Comparison of ENCODE assay signal across 10 cellular contexts in the genomic region with DNA sequence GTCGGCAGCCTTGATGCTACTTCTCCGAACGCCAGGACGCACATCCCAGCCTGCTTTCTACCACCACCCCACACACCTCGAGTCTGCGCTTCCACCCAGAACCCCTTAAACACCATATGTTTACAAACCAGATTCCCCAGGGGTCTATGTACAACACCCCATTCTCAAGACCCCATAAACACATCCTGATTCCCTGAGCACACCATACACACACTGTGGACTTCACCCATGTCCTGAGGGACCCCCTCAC. TPM values are rescaled to one million over a fixed set of nuclear protein-coding genes. Genes with fewer than 3 reads are reported as not detected.
A peak's percentile ranks its signal among the peaks of the same experiment; 100 is the strongest.
DNase-seq lines count a peak whose midpoint lies in the region; FAIRE-seq and TF ChIP-seq lines count a peak whose summit lies in the region.
"Had no signal": no experiment of that assay in that cellular context is flagged by ENCODE, and none has a peak within 500 bp of the region (broad histone marks: within the 10 kb centered on the region; RNA-seq: fewer than 3 reads in every experiment).

No MANE protein-coding gene starts in this region.

- H3K4me2 ChIP-seq in astrocyte (ENCODE audit: low read length): peak overlapping the region; percentile 98

- peak overlapping the region; percentile 18 for H3K27ac ChIP-seq in astrocyte (ENCODE audit: low read depth, low read length)
- H3K27ac ChIP-seq in liver (ENCODE audit: low read depth in 1 of 2, low read length in 2 of 2): peak overlapping the region; percentile 48 to 73
- H3K27ac ChIP-seq in subcutaneous abdominal adipose tissue (ENCODE audit: low read depth, low read length): no peak overlapping the region
- H3K27ac ChIP-seq: 22Rv1 had no signal

- no peaks in the 10 kb centered on the region for H3K9me3 ChIP-seq in astrocyte (ENCODE audit: insufficient read depth, low read depth, low read length)
- no peaks in the 10 kb centered on the region for H3K9me3 ChIP-seq in liver (ENCODE audit: control insufficient read depth in 4 of 4, low read length in 3 of 4)
- no peaks in the 10 kb centered on the region for H3K9me3 ChIP-seq in subcutaneous abdominal adipose tissue (ENCODE audit: control insufficient read depth in 5 of 5, low read length in 5 of 5)

- FAIRE-seq in astrocyte (lab: Jason Lieb, UNC): no peak
- FAIRE-seq: TTC549 had no signal

- H3K79me2 ChIP-seq in astrocyte (ENCODE audit: insufficient read depth, low read length): peaks cover 50% of the 10 kb centered on the region

- H3K27me3 Mint-ChIP-seq in astrocyte (ENCODE audit: low read depth, unreplicated experiment): peaks cover 8% of the 10 kb centered on the region

- peak overlapping the region; percentile 98 for H3K4me3 Mint-ChIP-seq in astrocyte (ENCODE audit: unreplicated experiment)

- no peak for TF ChIP-seq RAD21 in liver (IDR thresholded peaks at IDR 0.05)

- H3K4me3 ChIP-seq in astrocyte (ENCODE audit: insufficient read depth, low read depth, low read length): peak overlapping the region; percentile 66
- peak overlapping the region; percentile 28 to 84 (median 63) for H3K4me3 ChIP-seq in liver (ENCODE audit: low read depth in 1 of 3, low read length in 3 of 3)
- H3K4me3 ChIP-seq in subcutaneous abdominal adipose tissue (ENCODE audit: low read depth in 1 of 5, low read length in 5 of 5): peak overlapping the region; percentile 58 to 89 (median 80)

- TF ChIP-seq CTCF in astrocyte (IDR thresholded peaks at IDR 0.05; ENCODE audit: insufficient read depth, low read depth, low read length): no peak
- no peak for TF ChIP-seq CTCF in liver (IDR thresholded peaks at IDR 0.05; ENCODE audit: low read depth, low read length, missing input control)

- H3K27me3 ChIP-seq in astrocyte (ENCODE audit: insufficient read depth, low read length): no peaks in the 10 kb centered on the region
- H3K27me3 ChIP-seq in liver (ENCODE audit: control insufficient read depth in 4 of 4, insufficient read depth in 4 of 4, low read length in 3 of 4): no peaks in the 10 kb centered on the region
- H3K27me3 ChIP-seq in subcutaneous abdominal adipose tissue (ENCODE audit: control insufficient read depth in 5 of 5, insufficient read depth in 4 of 5, low read length in 5 of 5): no peaks in the 10 kb centered on the region

- H3K27ac Mint-ChIP-seq in astrocyte (ENCODE audit: unreplicated experiment): peak overlapping the region; percentile 79

- WGBS in liver: 17% methylated on average over 6 of the region's 6 CpGs

- H3K4me1 ChIP-seq in astrocyte (ENCODE audit: insufficient read depth, low read length) (peaks cover 3% of the 10 kb centered on the region), liver (ENCODE audit: control insufficient read depth in 4 of 4, insufficient read depth in 4 of 4, low read length in 3 of 4) (peaks cover 29 to 87% (median 72%) of the 10 kb centered on the region in 4 donors), subcutaneous abdominal adipose tissue (ENCODE audit: control insufficient read depth in 5 of 5, insufficient read depth in 5 of 5, low read length in 5 of 5) (peaks cover 2 to 31% (median 23%) of the 10 kb centered on the region in 5 donors)

- no peaks in the 10 kb centered on the region for H3K36me3 ChIP-seq in astrocyte (ENCODE audit: insufficient read depth, low read length)
- no peaks in the 10 kb centered on the region for H3K36me3 ChIP-seq in liver (ENCODE audit: control insufficient read depth in 4 of 4, insufficient read depth in 3 of 4, low read depth in 1 of 4, low read length in 3 of 4)
- no peaks in the 10 kb centered on the region for H3K36me3 ChIP-seq in subcutaneous abdominal adipose tissue (ENCODE audit: control insufficient read depth in 5 of 5, insufficient read depth in 5 of 5, low read length in 5 of 5)

- peaks cover 45% of the 10 kb centered on the region for H4K20me1 ChIP-seq in astrocyte (ENCODE audit: insufficient read depth, low read length)

- peaks cover 3% of the 10 kb centered on the region for H3K36me3 Mint-ChIP-seq in astrocyte (ENCODE audit: low read depth, unreplicated experiment)

- peaks cover 3% of the 10 kb centered on the region for H3K4me1 Mint-ChIP-seq in astrocyte (ENCODE audit: low read depth, unreplicated experiment)

- peak; percentile 28 for DNase-seq in DMS 273 (lab: John Stamatoyannopoulos, UW; ENCODE audit: unreplicated experiment)
- DNase-seq in DMS 273 treated with DMSO at 0.1 percent for 48 hours (lab: John Stamatoyannopoulos, UW): no peak
- no peak for DNase-seq in astrocyte (ENCODE audit: low read depth)
- no peak for DNase-seq in D341Med (ENCODE audit: low spot score)
- DNase-seq in nucleus accumbens (lab: John Stamatoyannopoulos, UW): no peak
- no peak for DNase-seq in stimulated activated CD4-positive, alpha-beta T cell treated with anti-CD3 and anti-CD28 coated beads, Interleukin-4, amount 100 ng/mL, for 1 hour

- H2AFZ ChIP-seq in astrocyte (ENCODE audit: low read depth, low read length): peak overlapping the region; percentile 62

- H3K9ac ChIP-seq in astrocyte (ENCODE audit: low read length) (peak overlapping the region; percentile 77), liver (ENCODE audit: low read depth in 1 of 2, low read length in 2 of 2) (peak overlapping the region; percentile 21 to 36), subcutaneous abdominal adipose tissue (ENCODE audit: low read length in 5 of 5) (peak overlapping the region; percentile 49 to 92 (median 87))

- no peaks in the 10 kb centered on the region for H3K9me3 Mint-ChIP-seq in astrocyte (ENCODE audit: unreplicated experiment)

TF ChIP-seq in liver, 16 proteins besides CTCF, POLR2A, EP300 and RAD21:
- no peak for TF ChIP-seq NR2F2 (IDR thresholded peaks at IDR 0.05)
- no peak for TF ChIP-seq EGR1 (IDR thresholded peaks at IDR 0.05; ENCODE audit: low read depth in 2 of 2)
- TF ChIP-seq HNF4A (conservative IDR thresholded peaks at IDR 0.05): no peak
- no peak for TF ChIP-seq TAF1 (conservative IDR thresholded peaks at IDR 0.05)
- no peak for TF ChIP-seq FOXA2 (IDR thresholded peaks at IDR 0.05)
- no peak for TF ChIP-seq SP1 (IDR thresholded peaks at IDR 0.05)
- no peak for TF ChIP-seq YY1 (IDR thresholded peaks at IDR 0.05)

RNA-seq across cellular contexts. Expression of a gene that starts 0.7 kb away (rescaled TPM):
- 42.1 TPM in 2 replicates for total RNA-seq in astrocyte
- 10 to 100 TPM in 1 of 2 donors, 1 to 10 TPM in 1; 9.1 to 31.0 TPM for total RNA-seq in liver
- polyA plus RNA-seq in liver: 10 to 100 TPM in 1 of 2 donors, 1 to 10 TPM in 1; 9.5 to 15.4 TPM

Comparison
In these comparisons a context has a peak if more than half of its experiments do, and no peak if none do; other contexts are left out.
1. H3K9ac ChIP-seq: peak in every context shown above with its lines; median percentile 87 in subcutaneous abdominal adipose tissue; 77 in astrocyte; 28 in liver.